ENCODE assay signal across 17 cellular contexts in genomic region chr17:49213399-49213798, GRCh38. TPM values are rescaled to one million over a fixed set of nuclear protein-coding genes. Genes with fewer than 3 reads are reported as not detected.
DNase-seq lines count a peak whose midpoint lies in the region; ATAC-seq, FAIRE-seq and TF ChIP-seq lines count a peak whose summit lies in the region.
"Had no signal": no experiment of that assay in that cellular context is flagged by ENCODE, and none has a peak within 500 bp of the region (broad histone marks: within the 10 kb centered on the region; RNA-seq: fewer than 3 reads in every experiment).

No MANE protein-coding gene starts in this region.

- TF ChIP-seq CTCF in breast epithelium (IDR thresholded peaks at IDR 0.05), result no peak

- H3K9me3 ChIP-seq in breast epithelium, result no peaks in the 10 kb centered on the region

- H3K27me3 ChIP-seq in breast epithelium, result peaks cover 5 to 13% of the 10 kb centered on the region in 2 donors

- ATAC-seq in natural killer cell treated with Interleukin-12 subunit alpha and Interleukin-12 subunit beta and Interleukin-15 and Interleukin-18, amount 100 ng/mL, for 72 hours, result no peak
- ATAC-seq: GM23338, left colon had no signal

- no peak overlapping the region for H3K4me3 ChIP-seq in breast epithelium
- H3K4me3 ChIP-seq: GM23338 had no signal

- H3K36me3 Mint-ChIP-seq in T-helper 1 cell treated with Interleukin-12 subunit alpha and Interleukin-12 subunit beta and Interleukin-4 antibody, amounts not matched to agents 30 μg/mL and 1 μg/mL, for 36 hours (ENCODE audit: low read depth), result peaks cover 54% of the 10 kb centered on the region
- H3K36me3 Mint-ChIP-seq in activated T-helper 2 cell treated with anti-CD3 and anti-CD28 coated beads, Interferon-gamma antibody, Interleukin-2, Interleukin-4, amounts not matched to agents 10 μg/mL and 5 μg/mL and 100 μg/mL, durations not matched to agents 14 hours and 24 hours and 36 hours (ENCODE audit: low read depth), result peaks cover 49% of the 10 kb centered on the region
- H3K36me3 Mint-ChIP-seq in natural killer cell treated with Interleukin-12 subunit alpha and Interleukin-12 subunit beta and Interleukin-15 and Interleukin-18, amount 100 ng/mL, for 72 hours, result peaks cover 6% of the 10 kb centered on the region

- no peak overlapping the region for H3K27ac ChIP-seq in breast epithelium

- no peaks in the 10 kb centered on the region for H3K9me3 Mint-ChIP-seq in T-helper 1 cell treated with Interleukin-12 subunit alpha and Interleukin-12 subunit beta and Interleukin-4 antibody, amounts not matched to agents 30 μg/mL and 1 μg/mL, for 36 hours
- H3K9me3 Mint-ChIP-seq in activated T-helper 2 cell treated with anti-CD3 and anti-CD28 coated beads, Interferon-gamma antibody, Interleukin-2, Interleukin-4, amounts not matched to agents 10 μg/mL and 5 μg/mL and 100 μg/mL, durations not matched to agents 14 hours and 24 hours and 36 hours, result no peaks in the 10 kb centered on the region
- no peaks in the 10 kb centered on the region for H3K9me3 Mint-ChIP-seq in natural killer cell treated with Interleukin-12 subunit alpha and Interleukin-12 subunit beta and Interleukin-15 and Interleukin-18, amount 100 ng/mL, for 72 hours
- H3K9me3 Mint-ChIP-seq: GM23338 had no signal

- no peaks in the 10 kb centered on the region for H3K4me1 ChIP-seq in breast epithelium

- no peaks in the 10 kb centered on the region for H3K27me3 Mint-ChIP-seq in T-helper 1 cell treated with Interleukin-12 subunit alpha and Interleukin-12 subunit beta and Interleukin-4 antibody, amounts not matched to agents 30 μg/mL and 1 μg/mL, for 36 hours (ENCODE audit: low read depth)
- H3K27me3 Mint-ChIP-seq in activated T-helper 2 cell treated with anti-CD3 and anti-CD28 coated beads, Interferon-gamma antibody, Interleukin-2, Interleukin-4, amounts not matched to agents 10 μg/mL and 5 μg/mL and 100 μg/mL, durations not matched to agents 14 hours and 24 hours and 36 hours (ENCODE audit: low read depth), result no peaks in the 10 kb centered on the region
- no peaks in the 10 kb centered on the region for H3K27me3 Mint-ChIP-seq in natural killer cell treated with Interleukin-12 subunit alpha and Interleukin-12 subunit beta and Interleukin-15 and Interleukin-18, amount 100 ng/mL, for 72 hours

- intact Hi-C loops in activated T-helper 2 cell treated with anti-CD3 and anti-CD28 coated beads, Interferon-gamma antibody, Interleukin-2, Interleukin-4, amounts not matched to agents 10 μg/mL and 5 μg/mL and 100 μg/mL, durations not matched to agents 14 hours and 24 hours and 36 hours (cut with micrococcal nuclease), result no loop called here
- intact Hi-C loops in breast epithelium (cut with DNase I; ENCODE audit: low total_unique reads), result no loop called here

- TF ChIP-seq POLR2A in breast epithelium (IDR thresholded peaks at IDR 0.05), result no peak

- peak overlapping the region; percentile 96 for H3K4me3 Mint-ChIP-seq in T-helper 1 cell treated with Interleukin-12 subunit alpha and Interleukin-12 subunit beta and Interleukin-4 antibody, amounts not matched to agents 30 μg/mL and 1 μg/mL, for 36 hours
- peak overlapping the region; percentile 1 for H3K4me3 Mint-ChIP-seq in activated T-helper 2 cell treated with anti-CD3 and anti-CD28 coated beads, Interferon-gamma antibody, Interleukin-2, Interleukin-4, amounts not matched to agents 10 μg/mL and 5 μg/mL and 100 μg/mL, durations not matched to agents 14 hours and 24 hours and 36 hours (ENCODE audit: low read depth)
- peak overlapping the region; percentile 90 for H3K4me3 Mint-ChIP-seq in natural killer cell treated with Interleukin-12 subunit alpha and Interleukin-12 subunit beta and Interleukin-15 and Interleukin-18, amount 100 ng/mL, for 72 hours
- H3K4me3 Mint-ChIP-seq: GM23338 had no signal

- no peaks in the 10 kb centered on the region for H3K36me3 ChIP-seq in breast epithelium

- H3K27ac Mint-ChIP-seq in T-helper 1 cell treated with Interleukin-12 subunit alpha and Interleukin-12 subunit beta and Interleukin-4 antibody, amounts not matched to agents 30 μg/mL and 1 μg/mL, for 36 hours, result no peak overlapping the region
- H3K27ac Mint-ChIP-seq in activated T-helper 2 cell treated with anti-CD3 and anti-CD28 coated beads, Interferon-gamma antibody, Interleukin-2, Interleukin-4, amounts not matched to agents 10 μg/mL and 5 μg/mL and 100 μg/mL, durations not matched to agents 14 hours and 24 hours and 36 hours, result no peak overlapping the region
- peak overlapping the region; percentile 76 to 79 for H3K27ac Mint-ChIP-seq in natural killer cell treated with Interleukin-12 subunit alpha and Interleukin-12 subunit beta and Interleukin-15 and Interleukin-18, amount 100 ng/mL, for 72 hours
- H3K27ac Mint-ChIP-seq: GM23338 had no signal

- DNase-seq in T-helper 1 cell (no peak), GM19239 (ENCODE audit: insufficient read length, low spot score) (no peak), breast epithelium (ENCODE audit: low spot score in 2 of 2) (no peak), HCEC 1CT (no peak), kidney glomerular epithelial cell (lab: John Stamatoyannopoulos, UW) (no peak)
- DNase-seq in activated T-helper 2 cell treated with anti-CD3 and anti-CD28 coated beads, Interferon-gamma antibody, Interleukin-2, Interleukin-4, amounts not matched to agents 10 μg/mL and 5 μg/mL and 100 μg/mL, durations not matched to agents 14 hours and 24 hours and 36 hours (ENCODE audit: low spot score), result no peak
- no peak for DNase-seq in natural killer cell treated with Interleukin-12 subunit alpha and Interleukin-12 subunit beta and Interleukin-15 and Interleukin-18, amount 100 ng/mL, for 72 hours (ENCODE audit: low spot score)
- DNase-seq: 8988T, glutamatergic neuron, left colon, NCI-H2171, OCI-M1, T-helper 9 cell, trophoblast cell had no signal

- FAIRE-seq in GM19239 (lab: Jason Lieb, UNC), result peak; percentile 99
- FAIRE-seq: D721Med had no signal

- H3K4me1 Mint-ChIP-seq in T-helper 1 cell treated with Interleukin-12 subunit alpha and Interleukin-12 subunit beta and Interleukin-4 antibody, amounts not matched to agents 30 μg/mL and 1 μg/mL, for 36 hours (ENCODE audit: low read depth), result peaks cover 79% of the 10 kb centered on the region
- peaks cover 77% of the 10 kb centered on the region for H3K4me1 Mint-ChIP-seq in activated T-helper 2 cell treated with anti-CD3 and anti-CD28 coated beads, Interferon-gamma antibody, Interleukin-2, Interleukin-4, amounts not matched to agents 10 μg/mL and 5 μg/mL and 100 μg/mL, durations not matched to agents 14 hours and 24 hours and 36 hours (ENCODE audit: low read depth)
- peaks cover 79 to 87% of the 10 kb centered on the region in 2 donors for H3K4me1 Mint-ChIP-seq in natural killer cell treated with Interleukin-12 subunit alpha and Interleukin-12 subunit beta and Interleukin-15 and Interleukin-18, amount 100 ng/mL, for 72 hours (ENCODE audit: low read depth in 2 of 2)

RNA-seq across cellular contexts. Expression of gene ABI3, which starts 2.9 kb away (rescaled TPM):
- total RNA-seq in activated T-helper 2 cell treated with anti-CD3 and anti-CD28 coated beads, Interferon-gamma antibody, Interleukin-2, Interleukin-4, amounts not matched to agents 10 μg/mL and 5 μg/mL and 100 μg/mL, durations not matched to agents 14 hours and 24 hours and 36 hours, result 28.5 and 30.0 TPM in 2 replicates
- 10 to 100 TPM; 26.9 to 54.1 TPM for total RNA-seq in natural killer cell treated with Interleukin-12 subunit alpha and Interleukin-12 subunit beta and Interleukin-15 and Interleukin-18, amount 100 ng/mL, for 72 hours
- total RNA-seq in breast epithelium, result 1 to 10 TPM; 1.9 to 5.2 (median 5.1) TPM

RNA-seq across cellular contexts. Expression of gene GNGT2, which starts 3.0 kb away (rescaled TPM):
- total RNA-seq in activated T-helper 2 cell treated with anti-CD3 and anti-CD28 coated beads, Interferon-gamma antibody, Interleukin-2, Interleukin-4, amounts not matched to agents 10 μg/mL and 5 μg/mL and 100 μg/mL, durations not matched to agents 14 hours and 24 hours and 36 hours, result 16.8 and 17.1 TPM in 2 replicates
- 10 to 100 TPM; 15.3 to 19.6 TPM for total RNA-seq in natural killer cell treated with Interleukin-12 subunit alpha and Interleukin-12 subunit beta and Interleukin-15 and Interleukin-18, amount 100 ng/mL, for 72 hours
- under 1 TPM in 2 of 3 donors, not detected in 1; 0.48 to 0.66 TPM for total RNA-seq in breast epithelium

RNA-seq across cellular contexts. Expression of gene PHOSPHO1, which starts 17.2 kb away (rescaled TPM):
- not detected in 2 replicates for total RNA-seq in activated T-helper 2 cell treated with anti-CD3 and anti-CD28 coated beads, Interferon-gamma antibody, Interleukin-2, Interleukin-4, amounts not matched to agents 10 μg/mL and 5 μg/mL and 100 μg/mL, durations not matched to agents 14 hours and 24 hours and 36 hours
- total RNA-seq in natural killer cell treated with Interleukin-12 subunit alpha and Interleukin-12 subunit beta and Interleukin-15 and Interleukin-18, amount 100 ng/mL, for 72 hours, result not detected
- under 1 TPM in 2 of 3 donors, not detected in 1; 0.33 to 0.88 TPM for total RNA-seq in breast epithelium
- total RNA-seq: left colon had no signal

Comparison
In these comparisons a context has a peak if more than half of its experiments do, and no peak if none do; other contexts are left out.
1. H3K27ac Mint-ChIP-seq: peak in natural killer cell treated with Interleukin-12 subunit alpha and Interleukin-12 subunit beta and Interleukin-15 and Interleukin-18, amount 100 ng/mL, for 72 hours (2 of 2); none in T-helper 1 cell treated with Interleukin-12 subunit alpha and Interleukin-12 subunit beta and Interleukin-4 antibody, amounts not matched to agents 30 μg/mL and 1 μg/mL, for 36 hours (single experiment) and activated T-helper 2 cell treated with anti-CD3 and anti-CD28 coated beads, Interferon-gamma antibody, Interleukin-2, Interleukin-4, amounts not matched to agents 10 μg/mL and 5 μg/mL and 100 μg/mL, durations not matched to agents 14 hours and 24 hours and 36 hours (single experiment).
2. H3K4me3 Mint-ChIP-seq: peak in every context shown above with its lines; median percentile 96 in T-helper 1 cell treated with Interleukin-12 subunit alpha and Interleukin-12 subunit beta and Interleukin-4 antibody, amounts not matched to agents 30 μg/mL and 1 μg/mL, for 36 hours; 90 in natural killer cell treated with Interleukin-12 subunit alpha and Interleukin-12 subunit beta and Interleukin-15 and Interleukin-18, amount 100 ng/mL, for 72 hours; 1 in activated T-helper 2 cell treated with anti-CD3 and anti-CD28 coated beads, Interferon-gamma antibody, Interleukin-2, Interleukin-4, amounts not matched to agents 10 μg/mL and 5 μg/mL and 100 μg/mL, durations not matched to agents 14 hours and 24 hours and 36 hours.
3. RNA of gene GNGT2, which starts 3.0 kb away (total RNA-seq): 15.3 to 19.6 TPM in natural killer cell treated with Interleukin-12 subunit alpha and Interleukin-12 subunit beta and Interleukin-15 and Interleukin-18, amount 100 ng/mL, for 72 hours and 16.8 to 17.1 TPM in activated T-helper 2 cell treated with anti-CD3 and anti-CD28 coated beads, Interferon-gamma antibody, Interleukin-2, Interleukin-4, amounts not matched to agents 10 μg/mL and 5 μg/mL and 100 μg/mL, durations not matched to agents 14 hours and 24 hours and 36 hours; 0.48 to 0.66 TPM in breast epithelium; every median in the first group is over 4 times any median in the second.